In the genomic region with DNA sequence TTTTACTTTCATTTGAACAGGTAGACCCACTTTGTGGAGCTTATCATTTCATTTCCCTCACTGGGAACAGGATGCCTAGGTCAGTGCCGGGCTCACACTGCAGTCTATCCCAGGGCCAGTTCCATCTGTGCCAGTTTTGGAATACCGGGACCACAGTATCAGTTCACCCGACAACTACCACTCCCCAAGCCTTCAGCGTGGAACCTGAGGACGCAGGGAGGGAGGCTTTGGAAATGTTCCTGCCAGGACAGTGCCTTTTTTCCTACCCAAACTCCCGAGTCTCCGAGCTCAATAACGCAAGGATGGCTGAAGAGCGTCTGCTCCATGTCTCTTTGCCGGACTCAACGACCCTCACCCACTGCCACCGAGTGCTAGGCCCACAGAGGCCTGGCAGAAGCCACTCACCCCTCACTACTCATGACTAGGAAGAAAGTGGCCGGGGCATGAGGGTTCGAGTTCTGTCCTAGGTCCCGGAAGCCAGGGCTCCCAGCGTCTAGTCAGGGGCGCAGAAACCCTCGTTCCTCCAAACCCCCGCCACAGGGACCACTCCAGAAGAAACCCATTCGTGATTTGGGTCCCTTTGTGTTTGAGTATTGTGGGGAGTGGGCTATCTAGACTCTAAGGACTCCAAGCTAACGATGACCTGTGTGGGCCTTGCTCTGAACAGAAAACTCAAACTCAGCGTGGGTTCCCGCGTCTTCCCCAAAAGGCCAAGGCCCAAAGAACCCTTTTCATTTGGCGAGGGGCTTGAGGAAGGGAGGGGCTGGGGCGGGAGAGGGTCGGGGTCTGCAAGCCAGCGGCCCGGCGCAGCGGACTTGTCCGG, we compare ENCODE assay signal across 20 cellular contexts. TPM values are rescaled to one million over a fixed set of nuclear protein-coding genes. Genes with fewer than 3 reads are reported as not detected.
DNase-seq lines count a peak whose midpoint lies in the region; TF ChIP-seq lines count a peak whose summit lies in the region.
"Had no signal": no experiment of that assay in that cellular context is flagged by ENCODE, and none has a peak within 500 bp of the region (broad histone marks: within the 10 kb centered on the region; RNA-seq: fewer than 3 reads in every experiment).

No MANE protein-coding gene starts in this region.

- H3K9me3 ChIP-seq in iPS DF 6.9 (ENCODE audit: control insufficient read depth, insufficient read depth, low read length) (no peaks in the 10 kb centered on the region), osteoblast (ENCODE audit: low read depth, low read length) (peaks cover 3% of the 10 kb centered on the region)
- H3K9me3 ChIP-seq: ovary, sigmoid colon, vagina had no signal

- peaks cover 5% of the 10 kb centered on the region; the same call in 1 of the 2 replicates for H3K4me1 ChIP-seq in iPS DF 6.9 (ENCODE audit: control insufficient read depth, insufficient read depth, low read length)
- no peaks in the 10 kb centered on the region for H3K4me1 ChIP-seq in osteoblast (ENCODE audit: insufficient read depth, low read length)

- H3K36me3 ChIP-seq in iPS DF 6.9 (ENCODE audit: control insufficient read depth, insufficient read depth, low read length) = no peaks in the 10 kb centered on the region
- no peaks in the 10 kb centered on the region for H3K36me3 ChIP-seq in osteoblast (ENCODE audit: insufficient read depth, low read length)
- H3K36me3 ChIP-seq: ovary, sigmoid colon, vagina had no signal

- TF ChIP-seq CTCF in GM13977 (IDR thresholded peaks at IDR 0.05; ENCODE audit: extremely low read depth, insufficient read depth, missing control alignments) (no peak), astrocyte of the cerebellum (IDR thresholded peaks at IDR 0.05; ENCODE audit: low read depth, low read length, missing control alignments) (no peak), osteoblast (IDR thresholded peaks at IDR 0.05; ENCODE audit: extremely low read depth, low read depth, low read length) (no peak)

- H3K27me3 ChIP-seq in iPS DF 6.9 (ENCODE audit: control insufficient read depth, insufficient read depth, low read length) (peaks cover 69% of the 10 kb centered on the region), osteoblast (ENCODE audit: insufficient read depth, low read length) (peaks cover 95% of the 10 kb centered on the region)
- H3K27me3 ChIP-seq: ovary had no signal

- H3K4me3 ChIP-seq in astrocyte of the cerebellum (ENCODE audit: low read depth, low read length) = peak overlapping the region; percentile 46
- peak overlapping the region; percentile 16; the same call in 1 of the 2 replicates for H3K4me3 ChIP-seq in iPS DF 6.9 (ENCODE audit: low read length)
- no peak overlapping the region for H3K4me3 ChIP-seq in osteoblast (ENCODE audit: insufficient read depth, low read length)
- H3K4me3 ChIP-seq: ovary, SK-N-MC, vagina had no signal

- DNase-seq in GM13977 (ENCODE audit: low spot score) (peak; percentile 12), astrocyte of the cerebellum (ENCODE audit: low read depth) (no peak), iPS DF 6.9 (ENCODE audit: low read depth, low spot score) (no peak), osteoblast (ENCODE audit: insufficient read length, low spot score, missing footprints) (peak; percentile 66), NCI-H2107 (lab: John Stamatoyannopoulos, UW) (no peak), KBM-7 (no peak), AML-193 (lab: John Stamatoyannopoulos, UW) (no peak)
- DNase-seq in NK-92 treated with Interleukin-12 subunit alpha and Interleukin-12 subunit beta, amount 100 ng/mL, for 24 hours (lab: John Stamatoyannopoulos, UW) = no peak
- DNase-seq: activated CD4-positive, CD25-positive, alpha-beta regulatory T cell treated with anti-CD3 and anti-CD28 coated beads, Interleukin-2, amount 50 U/mL, for 72 hours; CD8-positive, alpha-beta memory T cell; DND-41; left cardiac atrium; NCI-H1436; ovary; sigmoid colon had no signal

- no peaks in the 10 kb centered on the region for H3K79me2 ChIP-seq in osteoblast (ENCODE audit: insufficient read depth, low read length)

- in situ Hi-C loops in GM13977 (cut with MboI; ENCODE audit: low pct_unique_long_range_greater_than_20kb, low sequenced_read_pairs, unreplicated experiment) = no loop called here
- in situ Hi-C loops in astrocyte of the cerebellum (cut with HindIII; ENCODE audit: low sequenced_read_pairs) = loop anchor here (10.0 kb wide), 1 partner anchor 664 kb away; no protein-coding TSS in a partner anchor
- in situ Hi-C loops in KBM-7 (cut with MboI; ENCODE audit: low pct_unique_long_range_greater_than_20kb, low sequenced_read_pairs) = no loop called here

- no peak overlapping the region for H2AFZ ChIP-seq in osteoblast (ENCODE audit: low read length)

- H3K27ac ChIP-seq in iPS DF 6.9 (ENCODE audit: low read length) (no peak overlapping the region), osteoblast (ENCODE audit: low read depth, low read length) (no peak overlapping the region)
- H3K27ac ChIP-seq: ovary, sigmoid colon, SK-N-MC, vagina had no signal

- H3K4me2 ChIP-seq in osteoblast (ENCODE audit: insufficient read depth, low read length) = no peak overlapping the region

- WGBS in iPS DF 6.9 (ENCODE audit: insufficient coverage, insufficient read length) = no CpG with 5 or more reads among the region's 32 CpGs

- no peaks in the 10 kb centered on the region for H4K20me1 ChIP-seq in osteoblast (ENCODE audit: insufficient read depth, low read length)

RNA-seq across cellular contexts. Expression of a gene that starts 11.4 kb away (rescaled TPM):
- 2.1 and 3.6 TPM in 2 replicates for total RNA-seq in osteoblast
- total RNA-seq: CD8-positive, alpha-beta memory T cell; endothelial cell of umbilical vein; fibroblast of villous mesenchyme; HepG2; left cardiac atrium; sigmoid colon; vagina had no signal

RNA-seq across cellular contexts. Expression of a gene that starts 14.2 kb away (rescaled TPM):
- 0.29 and 0.72 TPM in 2 replicates for total RNA-seq in osteoblast
- total RNA-seq: CD8-positive, alpha-beta memory T cell; endothelial cell of umbilical vein; fibroblast of villous mesenchyme; HepG2; left cardiac atrium; ovary; sigmoid colon; vagina had no signal

Comparison
In these comparisons a context has a peak if more than half of its experiments do, and no peak if none do; other contexts are left out.
1. DNase-seq: peak in GM13977 (single experiment) and osteoblast (single experiment); none in astrocyte of the cerebellum (single experiment), iPS DF 6.9 (single experiment), NCI-H2107 (single experiment), KBM-7 (single experiment), NK-92 treated with Interleukin-12 subunit alpha and Interleukin-12 subunit beta, amount 100 ng/mL, for 24 hours (single experiment) and AML-193 (0 of 2).